In genomic region chr6:58113960-58114359, GRCh38 we compare ENCODE assay signal across 25 cellular contexts.
DNase-seq lines count a peak whose midpoint lies in the region; TF ChIP-seq lines count a peak whose summit lies in the region.
"Had no signal": no experiment of that assay in that cellular context is flagged by ENCODE, and none has a peak within 500 bp of the region (broad histone marks: within the 10 kb centered on the region; RNA-seq: fewer than 3 reads in every experiment).

No MANE protein-coding gene starts in this region.

- POLR2A ChIA-PET in HEK293T (lab: Yijun Ruan, JAX): no interaction called here

- DNase-seq in ELF-1 (ENCODE audit: low read depth, low spot score): peak; percentile 4
- peak; percentile 10 for DNase-seq in HEK293T (ENCODE audit: extremely low spot score)
- peak; percentile 2 for DNase-seq in NCI-H345 treated with DMSO at 0.1 percent for 48 hours (lab: John Stamatoyannopoulos, UW; ENCODE audit: unreplicated experiment)
- peak; percentile 8 for DNase-seq in iPS-NIHi7 (ENCODE audit: extremely low spot score)
- no peak for DNase-seq in effector CD8-positive, alpha-beta T cell (lab: John Stamatoyannopoulos, UW)
- no peak for DNase-seq in foreskin fibroblast
- DNase-seq in GM20000 (ENCODE audit: low spot score): no peak
- DNase-seq: activated B cell treated with CpG ODN at 0.5 μM for 24 hours; activated CD4-positive, alpha-beta T cell treated with anti-CD3 and anti-CD28 coated beads, Interleukin-2, amount 50 U/mL, for 1 hour; activated CD8-positive, alpha-beta memory T cell treated with anti-CD3 and anti-CD28 coated beads, Interleukin-2, amount 10 ng/mL, durations not matched to agents 7 days and 5 days; activated naive CD8-positive, alpha-beta T cell treated with anti-CD3 and anti-CD28 coated beads, Interleukin-2, amount 50 U/mL, for 24 hours; activated T-cell treated with anti-CD3 and anti-CD28 coated beads, Interleukin-2, amount 50 U/mL, for 48 hours; dermis blood vessel endothelial cell; DMS153; hippocampal formation; NCI-H1092; NCI-H187 treated with DMSO at 0.1 percent for 48 hours; nephron progenitor cell; retina; stimulated activated CD4-positive, alpha-beta T cell treated with anti-CD3 and anti-CD28 coated beads, Interleukin-2, amount 100 ng/mL, for 24 hours; T1000 had no signal

- CTCF ChIA-PET in HEK293T (lab: Yijun Ruan, JAX): no interaction called here

- no peak overlapping the region for H3K4me3 ChIP-seq in foreskin fibroblast (ENCODE audit: low read depth in 1 of 2, low read length in 2 of 2)
- H3K4me3 ChIP-seq: gastroesophageal sphincter, HAP-1, SJCRH30, tibial nerve had no signal

- TF ChIP-seq CTCF in foreskin fibroblast (IDR thresholded peaks at IDR 0.05; ENCODE audit: low read depth, low read length): no peak
- TF ChIP-seq CTCF in GM20000 (IDR thresholded peaks at IDR 0.05; ENCODE audit: extremely low read depth, missing control alignments): no peak

TF ChIP-seq in HEK293T, 16 proteins besides CTCF, POLR2A, EP300 and RAD21:
- TF ChIP-seq NFRKB (IDR thresholded peaks at IDR 0.05) (no peak), FOXA1 (IDR thresholded peaks at IDR 0.05) (no peak), ELF4 (IDR thresholded peaks at IDR 0.05) (no peak), ARNT (IDR thresholded peaks at IDR 0.05) (peak; percentile 82), PKNOX1 (IDR thresholded peaks at IDR 0.05) (peak; percentile 80), LEF1 (IDR thresholded peaks at IDR 0.05; ENCODE audit: borderline replicate concordance) (no peak), BHLHE40 (IDR thresholded peaks at IDR 0.05; ENCODE audit: borderline replicate concordance) (no peak), HDGF (IDR thresholded peaks at IDR 0.05; ENCODE audit: borderline replicate concordance) (no peak), SUZ12 (IDR thresholded peaks at IDR 0.05) (no peak), L3MBTL2 (conservative IDR thresholded peaks at IDR 0.05) (no peak), FOXK2 (IDR thresholded peaks at IDR 0.05) (no peak), SP1 (IDR thresholded peaks at IDR 0.05) (no peak), ZNF384 (IDR thresholded peaks at IDR 0.05) (no peak)

Comparison
In these comparisons a context has a peak if more than half of its experiments do, and no peak if none do; other contexts are left out.
1. DNase-seq: peak in ELF-1 (single experiment), HEK293T (single experiment), NCI-H345 treated with DMSO at 0.1 percent for 48 hours (single experiment) and iPS-NIHi7 (single experiment); none in effector CD8-positive, alpha-beta T cell (single experiment), foreskin fibroblast (0 of 2) and GM20000 (single experiment).